In genomic region chr1:210170220-210170619, GRCh38 we compare ENCODE assay signal across 8 cellular contexts.
"Had no signal": no experiment of that assay in that cellular context is flagged by ENCODE, and none has a peak within 500 bp of the region (broad histone marks: within the 10 kb centered on the region; RNA-seq: fewer than 3 reads in every experiment).

No MANE protein-coding gene starts in this region.

- DNase-seq: GM23248, GOT3, H7, HFFc6, KG1 had no signal

- H2AFZ ChIP-seq: GM23248 had no signal

- H3K27ac ChIP-seq: GM23248, HL-60 had no signal

- H3K9ac ChIP-seq: GM23248 had no signal

- H3K9me3 ChIP-seq: HAP-1 had no signal

- H3K4me3 ChIP-seq: GM23248, HAP-1 had no signal

- ATAC-seq: HCT116 had no signal

- H3K4me1 ChIP-seq: HAP-1 had no signal

- H3K36me3 ChIP-seq: HAP-1 had no signal
